In genomic region chr14:72404106-72404774, GRCh38 we compare ENCODE assay signal across 32 cellular contexts.
"Had no signal": no experiment of that assay in that cellular context is flagged by ENCODE, and none has a peak within 500 bp of the region (broad histone marks: within the 10 kb centered on the region; RNA-seq: fewer than 3 reads in every experiment).

No MANE protein-coding gene starts in this region.

- H3K9me3 ChIP-seq: SJCRH30 had no signal

- H3K4me1 ChIP-seq: SJCRH30 had no signal

- H3K27ac Mint-ChIP-seq: activated CD4-positive, alpha-beta memory T cell treated with anti-CD3 and anti-CD28 coated beads for 36 hours; activated CD4-positive, alpha-beta T cell treated with anti-CD3 and anti-CD28 coated beads for 36 hours; activated CD4-positive, alpha-beta T cell treated with anti-CD3 and anti-CD28 coated beads, Interleukin-2, amount 10 ng/mL, durations not matched to agents 7 days and 5 days; activated CD8-positive, alpha-beta memory T cell treated with anti-CD3 and anti-CD28 coated beads, Interleukin-2, amount 10 ng/mL, durations not matched to agents 7 days and 5 days; activated naive CD4-positive, alpha-beta T cell treated with anti-CD3 and anti-CD28 coated beads, Interleukin-2, amount 10 ng/mL, durations not matched to agents 7 days and 5 days; activated naive CD8-positive, alpha-beta T cell; activated naive CD8-positive, alpha-beta T cell treated with anti-CD3 and anti-CD28 coated beads, Interleukin-2, amount 50 U/mL, for 24 hours; brain; WTC11 had no signal

- H3K9me3 Mint-ChIP-seq: activated naive CD4-positive, alpha-beta T cell treated with anti-CD3 and anti-CD28 coated beads, Interleukin-2, amount 10 ng/mL, durations not matched to agents 7 days and 5 days had no signal

- H3K27me3 ChIP-seq: SJCRH30 had no signal

- H3K36me3 Mint-ChIP-seq: activated CD4-positive, alpha-beta memory T cell treated with anti-CD3 and anti-CD28 coated beads for 36 hours; activated CD8-positive, alpha-beta memory T cell treated with anti-CD3 and anti-CD28 coated beads, Interleukin-2, amount 10 ng/mL, durations not matched to agents 7 days and 5 days; activated naive CD4-positive, alpha-beta T cell treated with anti-CD3 and anti-CD28 coated beads, Interleukin-2, amount 10 ng/mL, durations not matched to agents 7 days and 5 days; activated naive CD8-positive, alpha-beta T cell; brain had no signal

- H3K4me3 Mint-ChIP-seq: activated CD4-positive, alpha-beta memory T cell treated with anti-CD3 and anti-CD28 coated beads for 36 hours; activated CD4-positive, alpha-beta T cell treated with anti-CD3 and anti-CD28 coated beads for 36 hours; activated CD4-positive, alpha-beta T cell treated with anti-CD3 and anti-CD28 coated beads, Interleukin-2, amount 10 ng/mL, durations not matched to agents 7 days and 5 days; activated CD8-positive, alpha-beta memory T cell treated with anti-CD3 and anti-CD28 coated beads, Interleukin-2, amount 10 ng/mL, durations not matched to agents 7 days and 5 days; activated naive CD4-positive, alpha-beta T cell treated with anti-CD3 and anti-CD28 coated beads, Interleukin-2, amount 10 ng/mL, durations not matched to agents 7 days and 5 days; activated naive CD8-positive, alpha-beta T cell; activated naive CD8-positive, alpha-beta T cell treated with anti-CD3 and anti-CD28 coated beads, Interleukin-2, amount 50 U/mL, for 24 hours; brain; WTC11 had no signal

- DNase-seq: activated CD4-positive, alpha-beta memory T cell treated with anti-CD3 and anti-CD28 coated beads for 36 hours; activated CD4-positive, alpha-beta T cell treated with anti-CD3 and anti-CD28 coated beads for 36 hours; activated CD4-positive, alpha-beta T cell treated with anti-CD3 and anti-CD28 coated beads, Interleukin-2, amount 10 ng/mL, durations not matched to agents 7 days and 5 days; activated CD8-positive, alpha-beta memory T cell treated with anti-CD3 and anti-CD28 coated beads for 24 hours; activated CD8-positive, alpha-beta memory T cell treated with anti-CD3 and anti-CD28 coated beads, Interleukin-2, amount 10 ng/mL, durations not matched to agents 7 days and 5 days; activated CD8-positive, alpha-beta memory T cell treated with anti-CD3 and anti-CD28 coated beads, Interleukin-2, amount 50 U/mL, for 48 hours; activated effector memory CD4-positive, alpha-beta T cell treated with Interleukin-2 at 50 U/mL for 16 hours; activated naive CD4-positive, alpha-beta T cell treated with anti-CD3 and anti-CD28 coated beads, Interleukin-2, amount 10 ng/mL, durations not matched to agents 7 days and 5 days; activated naive CD8-positive, alpha-beta T cell treated with anti-CD3 and anti-CD28 coated beads, Interleukin-2, amount 50 U/mL, for 24 hours; activated T-cell treated with anti-CD3 and anti-CD28 coated beads, Interleukin-2, amount 50 U/mL, for 48 hours; anterior cingulate cortex; central memory CD4-positive, alpha-beta T cell; MM.1S; MV-4-11; NCI-H1092; NCI-H1436 treated with DMSO at 0.1 percent for 48 hours; NCI-H1694 treated with DMSO at 0.1 percent for 48 hours; NCI-H2029; NCI-H345; NCI-H524 treated with DMSO at 0.1 percent for 48 hours; NK-92 treated with Interleukin-12 subunit alpha and Interleukin-12 subunit beta, amount 100 ng/mL, for 24 hours; PC-9; SJCRH30; T1000 had no signal

- ATAC-seq: activated CD4-positive, alpha-beta T cell treated with anti-CD3 and anti-CD28 coated beads for 36 hours; activated CD4-positive, CD25-positive, alpha-beta regulatory T cell treated with anti-CD3 and anti-CD28 coated beads, Interleukin-2, amount 50 U/mL, for 24 hours; activated CD8-positive, alpha-beta memory T cell treated with anti-CD3 and anti-CD28 coated beads, Interleukin-2, amount 10 ng/mL, durations not matched to agents 7 days and 5 days; activated naive CD8-positive, alpha-beta T cell treated with anti-CD3 and anti-CD28 coated beads, Interleukin-2, amount 50 U/mL, for 24 hours; Right ventricle myocardium inferior had no signal

- H3K27ac ChIP-seq: KMS-11, PC-9, RWPE1, SJCRH30, SK-N-MC had no signal

- H3K4me3 ChIP-seq: PC-9, SJCRH30, SK-N-MC had no signal

- H3K36me3 ChIP-seq: SJCRH30 had no signal

- H3K27me3 Mint-ChIP-seq: brain had no signal
